In the genomic region with DNA sequence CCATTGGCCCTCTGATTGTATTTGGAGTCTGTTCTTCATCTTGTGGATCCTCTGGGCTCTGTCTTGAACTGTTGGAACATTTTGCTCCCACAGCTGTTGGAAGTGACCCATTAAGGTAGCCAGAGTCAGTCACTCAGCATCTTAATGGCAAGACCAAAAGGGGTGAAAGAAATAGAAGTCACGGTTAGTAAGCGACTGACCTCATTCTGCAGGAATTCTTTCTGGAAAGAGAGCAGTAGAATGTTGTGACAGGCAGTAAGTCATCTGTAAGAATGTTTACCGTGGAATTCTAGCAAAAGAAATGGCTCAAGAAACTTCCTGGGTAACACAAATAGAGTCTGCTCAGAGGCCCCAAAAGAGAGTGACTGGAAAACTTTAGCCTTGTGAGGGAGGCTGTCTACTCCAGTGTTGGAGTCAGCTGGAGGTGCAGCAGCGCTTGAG, we compare ENCODE assay signal across 11 cellular contexts. TPM values are rescaled to one million over a fixed set of nuclear protein-coding genes. Genes with fewer than 3 reads are reported as not detected.
DNase-seq lines count a peak whose midpoint lies in the region; ATAC-seq and TF ChIP-seq lines count a peak whose summit lies in the region.
"Had no signal": no experiment of that assay in that cellular context is flagged by ENCODE, and none has a peak within 500 bp of the region (broad histone marks: within the 10 kb centered on the region; RNA-seq: fewer than 3 reads in every experiment).

No MANE protein-coding gene starts in this region.

- H3K4ac ChIP-seq in trophoblast cell (ENCODE audit: low read depth, low read length) = no peak overlapping the region

- DNase-seq in Caki2 (ENCODE audit: low read depth) = peak; percentile 76
- peak; percentile 77 for DNase-seq in RWPE1 (ENCODE audit: low spot score)
- DNase-seq in fibroblast of pulmonary artery (ENCODE audit: low read depth) = peak; percentile 77
- peak in 1 of 2 donors; percentile 58 for DNase-seq in trophoblast cell
- no peak for DNase-seq in DMS 273 (lab: John Stamatoyannopoulos, UW; ENCODE audit: unreplicated experiment)
- DNase-seq in NCI-H1048 (lab: John Stamatoyannopoulos, UW) = no peak
- no peak for DNase-seq in putamen (ENCODE audit: low spot score)
- DNase-seq: activated gamma-delta T cell treated with Interleukin-2 at 50 U/mL for 16 hours, KBM-7 had no signal

- no peak overlapping the region for H2BK12ac ChIP-seq in trophoblast cell (ENCODE audit: low read length)

- H3K4me2 ChIP-seq in trophoblast cell (ENCODE audit: low read length) = no peak overlapping the region
- H3K4me2 ChIP-seq: neural progenitor cell had no signal

- no peaks in the 10 kb centered on the region for H3K36me3 ChIP-seq in trophoblast cell (ENCODE audit: control insufficient read depth in 1 of 2, insufficient read depth in 2 of 2, low read length in 2 of 2)
- H3K36me3 ChIP-seq: neural progenitor cell had no signal

- TF ChIP-seq CTCF in RWPE1 (conservative IDR thresholded peaks at IDR 0.05; ENCODE audit: low read depth) (no peak), fibroblast of pulmonary artery (IDR thresholded peaks at IDR 0.05; ENCODE audit: low read length, missing control alignments) (no peak)

- no peak overlapping the region for H3K27ac ChIP-seq in RWPE1
- H3K27ac ChIP-seq in trophoblast cell (ENCODE audit: low read depth, low read length) = peak overlapping the region; percentile 88
- H3K27ac ChIP-seq: neural progenitor cell had no signal

- H3K79me1 ChIP-seq in trophoblast cell (ENCODE audit: low read length) = peaks cover 9% of the 10 kb centered on the region

- H3K9me3 ChIP-seq in trophoblast cell (ENCODE audit: insufficient read depth, low read depth, low read length) = no peaks in the 10 kb centered on the region

- no peaks in the 10 kb centered on the region for H3K27me3 ChIP-seq in trophoblast cell (ENCODE audit: insufficient read depth, low read length)
- H3K27me3 ChIP-seq: neural progenitor cell had no signal

- no peak overlapping the region for H2AK5ac ChIP-seq in trophoblast cell (ENCODE audit: low read length)

- no CpG with 5 or more reads among the region's 4 CpGs for WGBS in trophoblast cell (ENCODE audit: extremely low coverage, insufficient coverage, insufficient read length)

- no peak overlapping the region for H3K18ac ChIP-seq in trophoblast cell (ENCODE audit: low read length)

- in situ Hi-C loops in Caki2 (cut with HindIII; ENCODE audit: low pct_unique_long_range_greater_than_20kb, low sequenced_read_pairs) = no loop called here

- no peak overlapping the region for H3K14ac ChIP-seq in trophoblast cell (ENCODE audit: low read length)

- no peak overlapping the region for H3K9ac ChIP-seq in trophoblast cell (ENCODE audit: low read length)
- H3K9ac ChIP-seq: neural progenitor cell had no signal

- H4K12ac ChIP-seq in trophoblast cell (ENCODE audit: low read depth, low read length) = no peak overlapping the region

- H4K8ac ChIP-seq in trophoblast cell (ENCODE audit: low read depth, low read length) = no peak overlapping the region

- CTCF ChIA-PET in RWPE1 (lab: Yijun Ruan, JAX) = no interaction called here

- H3K79me2 ChIP-seq in trophoblast cell (ENCODE audit: control insufficient read depth, insufficient read depth, low read length, poor library complexity) = no peaks in the 10 kb centered on the region

- no peak overlapping the region for H3K23ac ChIP-seq in trophoblast cell (ENCODE audit: low read length)

- H2AFZ ChIP-seq in trophoblast cell (ENCODE audit: insufficient read depth, low read length, poor library complexity) = no peak overlapping the region
- H2AFZ ChIP-seq: neural progenitor cell had no signal

- H3K4me1 ChIP-seq in trophoblast cell (ENCODE audit: control insufficient read depth in 1 of 2, insufficient read depth in 2 of 2, low read length in 2 of 2) = peaks cover 0 to 10% of the 10 kb centered on the region in 2 experiments
- H3K4me1 ChIP-seq: neural progenitor cell had no signal

- no peak for ATAC-seq in HG03565 (IDR thresholded peaks at IDR 0.05; ENCODE audit: unreplicated experiment)

- H3K4me3 ChIP-seq in fibroblast of pulmonary artery (replicated peaks; ENCODE audit: low read depth, low read length) = no peak overlapping the region
- H3K4me3 ChIP-seq in trophoblast cell (ENCODE audit: low read depth, low read length) = no peak overlapping the region
- H3K4me3 ChIP-seq: neural progenitor cell had no signal

- peak overlapping the region; percentile 16 for H2BK5ac ChIP-seq in trophoblast cell (ENCODE audit: low read depth, low read length, poor library complexity)

- peak overlapping the region; percentile 44 for H2BK120ac ChIP-seq in trophoblast cell (ENCODE audit: insufficient read depth, low read length, poor library complexity)

- H4K91ac ChIP-seq in trophoblast cell (ENCODE audit: low read depth, low read length) = no peak overlapping the region

- POLR2A ChIA-PET in RWPE1 (lab: Yijun Ruan, JAX; ENCODE audit: low non-redundant PET) = no interaction called here

RNA-seq across cellular contexts. Expression of a gene that starts 28.6 kb away (rescaled TPM):
- total RNA-seq in Caki2 (2014; rRNA removed; shearing (Covaris generic); ENCODE audit: low replicate concordance) = 0.09 and 3.3 TPM in 2 replicates
- 111 and 117 TPM in 2 replicates for polyA plus RNA-seq in trophoblast cell (2013)

Comparison
In these comparisons a context has a peak if more than half of its experiments do, and no peak if none do; other contexts are left out.
1. DNase-seq: peak in Caki2 (single experiment), RWPE1 (single experiment) and fibroblast of pulmonary artery (single experiment); none in DMS 273 (single experiment), NCI-H1048 (single experiment) and putamen (single experiment).